In genomic region chr1:1883092-1883858, GRCh38 we compare ENCODE assay signal across 11 cellular contexts. TPM values are rescaled to one million over a fixed set of nuclear protein-coding genes. Genes with fewer than 3 reads are reported as not detected.
DNase-seq lines count a peak whose midpoint lies in the region; ATAC-seq, FAIRE-seq and TF ChIP-seq lines count a peak whose summit lies in the region.
"Had no signal": no experiment of that assay in that cellular context is flagged by ENCODE, and none has a peak within 500 bp of the region (broad histone marks: within the 10 kb centered on the region; RNA-seq: fewer than 3 reads in every experiment).

No MANE protein-coding gene starts in this region.

- no peaks in the 10 kb centered on the region for H3K9me3 ChIP-seq in CD4-positive, CD25-positive, alpha-beta regulatory T cell (ENCODE audit: control insufficient read depth in 2 of 2, low read length in 2 of 2)
- H3K9me3 ChIP-seq in HUES64 (ENCODE audit: insufficient read depth, low read depth, low read length) (no peaks in the 10 kb centered on the region), ascending aorta (no peaks in the 10 kb centered on the region)
- H3K9me3 ChIP-seq: sigmoid colon had no signal

- no peak for ATAC-seq in CD4-positive, CD25-positive, alpha-beta regulatory T cell (ENCODE audit: low read depth in 2 of 2)
- ATAC-seq in naive B cell (ENCODE audit: low read depth in 2 of 2) (no peak), GM18517 (IDR thresholded peaks at IDR 0.05; ENCODE audit: unreplicated experiment) (no peak)
- ATAC-seq: stimulated activated naive B cell treated with anti-CD40 and anti-IgM and Interleukin-4, amounts not matched to agents 10 μg/mL and 1 μg/mL and 100 μg/mL, for 72 hours had no signal

- H3K36me3 ChIP-seq in CD4-positive, CD25-positive, alpha-beta regulatory T cell (ENCODE audit: control insufficient read depth, insufficient read depth, low read length), result peaks cover 2% of the 10 kb centered on the region
- H3K36me3 ChIP-seq in HUES64 (ENCODE audit: insufficient read depth, low read length), result peaks cover 7% of the 10 kb centered on the region; the same call in 1 of the 2 replicates
- H3K36me3 ChIP-seq in ascending aorta, result peaks cover 0 to 7% of the 10 kb centered on the region in 2 donors
- H3K36me3 ChIP-seq: sigmoid colon had no signal

- no peak overlapping the region for H3K27ac ChIP-seq in CD4-positive, CD25-positive, alpha-beta regulatory T cell (ENCODE audit: insufficient read depth, low read length, poor library complexity, severe bottlenecking)
- H3K27ac ChIP-seq in HUES64 (ENCODE audit: low read depth, low read length), result peak overlapping the region; percentile 34; the same call in 1 of the 2 replicates
- H3K27ac ChIP-seq in ascending aorta, result peak overlapping the region; percentile 49 to 57

- H3K4me3 ChIP-seq in CD4-positive, CD25-positive, alpha-beta regulatory T cell (ENCODE audit: low read depth, low read length), result peak overlapping the region; percentile 49
- H3K4me3 ChIP-seq in HUES64 (ENCODE audit: low read length) (no peak overlapping the region), ascending aorta (no peak overlapping the region)
- H3K4me3 ChIP-seq: sigmoid colon had no signal

- FAIRE-seq in GM12892 (lab: Jason Lieb, UNC), result no peak

- peaks cover 23 to 86% (median 61%) of the 10 kb centered on the region in 4 donors for H3K4me1 Mint-ChIP-seq in CD4-positive, CD25-positive, alpha-beta regulatory T cell
- peaks cover 43 to 80% (median 72%) of the 10 kb centered on the region in 3 donors for H3K4me1 Mint-ChIP-seq in naive B cell

- peaks cover 11% of the 10 kb centered on the region for H3K36me3 Mint-ChIP-seq in CD4-positive, CD25-positive, alpha-beta regulatory T cell
- H3K36me3 Mint-ChIP-seq in naive B cell, result peaks cover 4 to 7% of the 10 kb centered on the region in 2 donors

- TF ChIP-seq CTCF in ascending aorta (IDR thresholded peaks at IDR 0.05), result no peak

- H3K27me3 ChIP-seq in CD4-positive, CD25-positive, alpha-beta regulatory T cell (ENCODE audit: control insufficient read depth, insufficient read depth, low read length), result no peaks in the 10 kb centered on the region
- H3K27me3 ChIP-seq in HUES64 (ENCODE audit: insufficient read depth, low read length) (no peaks in the 10 kb centered on the region), ascending aorta (no peaks in the 10 kb centered on the region)
- H3K27me3 ChIP-seq: sigmoid colon had no signal

- H3K9me3 Mint-ChIP-seq in CD4-positive, CD25-positive, alpha-beta regulatory T cell, result peaks cover 0 to 2% (median 0%) of the 10 kb centered on the region in 7 donors
- no peaks in the 10 kb centered on the region for H3K9me3 Mint-ChIP-seq in naive B cell
- H3K9me3 Mint-ChIP-seq: stimulated activated naive B cell treated with anti-CD40 and anti-IgM and Interleukin-4, amounts not matched to agents 10 μg/mL and 1 μg/mL and 100 μg/mL, for 72 hours had no signal

- no peak overlapping the region for H3K9ac ChIP-seq in HUES64 (ENCODE audit: low read depth, low read length)

- H3K27me3 Mint-ChIP-seq in CD4-positive, CD25-positive, alpha-beta regulatory T cell, result no peaks in the 10 kb centered on the region
- H3K27me3 Mint-ChIP-seq in naive B cell, result no peaks in the 10 kb centered on the region
- H3K27me3 Mint-ChIP-seq: stimulated activated naive B cell treated with anti-CD40 and anti-IgM and Interleukin-4, amounts not matched to agents 10 μg/mL and 1 μg/mL and 100 μg/mL, for 72 hours had no signal

- intact Hi-C loops in ascending aorta (cut with DNase I), result no loop called here

- WGBS in HUES64, result 92% methylated on average over 4 of the region's 4 CpGs

- H3K4me3 Mint-ChIP-seq in CD4-positive, CD25-positive, alpha-beta regulatory T cell, result peak overlapping the region; percentile 59 to 67 (median 64)
- H3K4me3 Mint-ChIP-seq in naive B cell, result peak overlapping the region in 6 of 8 donors; percentile 22 to 79 (median 39)

- no peak for DNase-seq in CD4-positive, CD25-positive, alpha-beta regulatory T cell
- no peak for DNase-seq in ascending aorta (ENCODE audit: low spot score in 2 of 2)
- no peak for DNase-seq in naive B cell
- DNase-seq in activated CD4-positive, CD25-positive, alpha-beta regulatory T cell treated with anti-CD3 and anti-CD28 coated beads, Interleukin-2, amount 50 U/mL, for 72 hours, result no peak
- no peak for DNase-seq in GM12892 (ENCODE audit: insufficient read length)
- no peak for DNase-seq in NK-92 treated with Interleukin-12 subunit alpha and Interleukin-12 subunit beta, amount 100 ng/mL, for 24 hours (lab: John Stamatoyannopoulos, UW)
- DNase-seq: activated CD4-positive, alpha-beta T cell treated with anti-CD3 and anti-CD28 coated beads, Interleukin-2, amount 50 U/mL, for 4 hours; sigmoid colon; stimulated activated naive B cell treated with anti-CD40 and anti-IgM and Interleukin-4, amounts not matched to agents 10 μg/mL and 1 μg/mL and 100 μg/mL, for 72 hours had no signal

- peak overlapping the region in 2 of 3 donors; percentile 71 to 79 for H3K27ac Mint-ChIP-seq in CD4-positive, CD25-positive, alpha-beta regulatory T cell
- H3K27ac Mint-ChIP-seq in naive B cell, result peak overlapping the region in 4 of 6 donors; percentile 73 to 84 (median 79)
- H3K27ac Mint-ChIP-seq: stimulated activated naive B cell treated with anti-CD40 and anti-IgM and Interleukin-4, amounts not matched to agents 10 μg/mL and 1 μg/mL and 100 μg/mL, for 72 hours had no signal

- peaks cover 75% of the 10 kb centered on the region for H3K4me1 ChIP-seq in CD4-positive, CD25-positive, alpha-beta regulatory T cell (ENCODE audit: control insufficient read depth, insufficient read depth, low read length, poor library complexity, severe bottlenecking)
- peaks cover 10% of the 10 kb centered on the region; the same call in 1 of the 2 replicates for H3K4me1 ChIP-seq in HUES64 (ENCODE audit: insufficient read depth, low read length)
- H3K4me1 ChIP-seq in ascending aorta, result peaks cover 6 to 45% of the 10 kb centered on the region in 2 donors

- no peak for TF ChIP-seq POLR2A in GM12892 (IDR thresholded peaks at IDR 0.05; ENCODE audit: low read depth, low read length)

RNA-seq across cellular contexts. Expression of gene GNB1, which starts 7.6 kb away (rescaled TPM):
- total RNA-seq in CD4-positive, CD25-positive, alpha-beta regulatory T cell, result 242 TPM
- polyA plus RNA-seq in CD4-positive, CD25-positive, alpha-beta regulatory T cell, result 100 to 1,000 TPM in 2 of 4 donors, 10 to 100 TPM in 2; 47.0 to 106 (median 78.3) TPM
- 213 TPM for polyA plus RNA-seq in HUES64 (2013, experiment 1 of 2)
- polyA plus RNA-seq in HUES64 (2013, experiment 2 of 2), result 234 TPM
- total RNA-seq in ascending aorta, result 170 TPM
- 100 to 1,000 TPM in 3 of 6 donors, 10 to 100 TPM in 3; 57.9 to 131 (median 92.3) TPM for polyA plus RNA-seq in naive B cell (ENCODE audit: low read depth in 6 of 6)
- 164 TPM for polyA plus RNA-seq in GM12892 (2012; ENCODE audit: missing spikeins)

RNA-seq across cellular contexts. Expression of gene CALML6, which starts 31.8 kb away (rescaled TPM):
- total RNA-seq in CD4-positive, CD25-positive, alpha-beta regulatory T cell, result not detected
- polyA plus RNA-seq in CD4-positive, CD25-positive, alpha-beta regulatory T cell, result not detected
- polyA plus RNA-seq in HUES64 (2013, experiment 1 of 2), result 0.30 TPM
- polyA plus RNA-seq in HUES64 (2013, experiment 2 of 2), result 0.13 TPM
- not detected for total RNA-seq in ascending aorta
- not detected for polyA plus RNA-seq in naive B cell (ENCODE audit: low read depth in 6 of 6)
- polyA plus RNA-seq in GM12892 (2012; ENCODE audit: missing spikeins), result 0.32 TPM

RNA-seq across cellular contexts. Expression of gene TMEM52, which starts 35.8 kb away (rescaled TPM):
- total RNA-seq in CD4-positive, CD25-positive, alpha-beta regulatory T cell, result 0.62 TPM
- polyA plus RNA-seq in CD4-positive, CD25-positive, alpha-beta regulatory T cell, result under 1 TPM in 1 of 4 donors, not detected in 3; 0.50 TPM
- 10.0 TPM for polyA plus RNA-seq in HUES64 (2013, experiment 1 of 2)
- polyA plus RNA-seq in HUES64 (2013, experiment 2 of 2), result 10.8 TPM
- not detected for total RNA-seq in ascending aorta
- under 1 TPM in 2 of 6 donors, not detected in 4; 0.28 to 0.31 TPM for polyA plus RNA-seq in naive B cell (ENCODE audit: low read depth in 6 of 6)
- not detected for polyA plus RNA-seq in GM12892 (2012; ENCODE audit: missing spikeins)
